In genomic region chr7:7118822-7119221, GRCh38 we compare ENCODE assay signal across 23 cellular contexts.
DNase-seq lines count a peak whose midpoint lies in the region; ATAC-seq, FAIRE-seq and TF ChIP-seq lines count a peak whose summit lies in the region.
"Had no signal": no experiment of that assay in that cellular context is flagged by ENCODE, and none has a peak within 500 bp of the region (broad histone marks: within the 10 kb centered on the region; RNA-seq: fewer than 3 reads in every experiment).

No MANE protein-coding gene starts in this region.

- POLR2A ChIA-PET in Caco-2 (lab: Charles Lee) (no interaction called here), WTC11 (lab: Charles Lee) (no interaction called here), PC-3 (lab: Charles Lee; ENCODE audit: unreplicated experiment) (no interaction called here)

- TF ChIP-seq CTCF in Caco-2 (IDR thresholded peaks at IDR 0.05; ENCODE audit: insufficient read depth in 1 of 2, low read depth in 1 of 2, low read length in 1 of 2, severe bottlenecking in 1 of 2, unreplicated experiment in 1 of 2) (no peak), GM23338 (conservative IDR thresholded peaks at IDR 0.05; ENCODE audit: low read depth in 2 of 2) (no peak), WTC11 (IDR thresholded peaks at IDR 0.05) (no peak), PC-3 (conservative IDR thresholded peaks at IDR 0.05; ENCODE audit: low read depth, low read length) (no peak)

- CTCF ChIA-PET in Caco-2 (lab: Charles Lee): no interaction called here
- CTCF ChIA-PET in WTC11 (lab: Charles Lee): interaction anchor here (0.9 kb wide), 1 partner anchor 13 kb away, joined by 4 read pairs; no protein-coding TSS in a partner anchor
- CTCF ChIA-PET in activated naive CD4-positive, alpha-beta T cell treated with anti-CD3 and anti-CD28 coated beads, Interleukin-2, amount 10 ng/mL, durations not matched to agents 7 days and 5 days (lab: Charles Lee): no interaction called here
- CTCF ChIA-PET in PC-3 (lab: Charles Lee): interaction anchor here (0.5 kb wide), 1 partner anchor 423 kb away, joined by 4 read pairs; no protein-coding TSS in a partner anchor

- H3K27me3 Mint-ChIP-seq in Caco-2 (ENCODE audit: insufficient read depth, unreplicated experiment): no peaks in the 10 kb centered on the region
- H3K27me3 Mint-ChIP-seq in GM23338 (ENCODE audit: insufficient read depth, low read depth, poor library complexity): peaks cover 5% of the 10 kb centered on the region
- H3K27me3 Mint-ChIP-seq in WTC11 (ENCODE audit: low read depth): no peaks in the 10 kb centered on the region
- H3K27me3 Mint-ChIP-seq in activated naive CD4-positive, alpha-beta T cell treated with anti-CD3 and anti-CD28 coated beads, Interleukin-2, amount 10 ng/mL, durations not matched to agents 7 days and 5 days: peaks cover 3% of the 10 kb centered on the region
- H3K27me3 Mint-ChIP-seq: CD4-positive, alpha-beta T cell had no signal

- BruUV-seq in Caco-2 (replicated peaks; lab: Mats Ljungman, UMichigan) (no TSS peak), PC-3 (replicated peaks; lab: Mats Ljungman, UMichigan) (no TSS peak)

- H3F3A ChIP-seq in GM23338 (replicated peaks; ENCODE audit: low read depth): no peaks in the 10 kb centered on the region
- H3F3A ChIP-seq in PC-3 (ENCODE audit: low read length, unreplicated experiment): no peaks in the 10 kb centered on the region

- H3K4me3 Mint-ChIP-seq in Caco-2 (ENCODE audit: unreplicated experiment) (peak overlapping the region; percentile 28), GM23338 (no peak overlapping the region), WTC11 (no peak overlapping the region)
- H3K4me3 Mint-ChIP-seq in activated naive CD4-positive, alpha-beta T cell treated with anti-CD3 and anti-CD28 coated beads, Interleukin-2, amount 10 ng/mL, durations not matched to agents 7 days and 5 days: no peak overlapping the region
- H3K4me3 Mint-ChIP-seq: CD14-positive monocyte; CD4-positive, alpha-beta T cell; CD8-positive, alpha-beta memory T cell had no signal

- H3K9me3 ChIP-seq in Caco-2 (0 out of 2 replicates have a peak, but pooled peaks cover 4% of the 10 kb centered on the region), PC-3 (ENCODE audit: low read length) (no peaks in the 10 kb centered on the region)
- H3K9me3 ChIP-seq: A549, BE2C had no signal

- H3K4me2 ChIP-seq in GM23338 (no peak overlapping the region), PC-3 (ENCODE audit: low read length) (no peak overlapping the region)
- H3K4me2 ChIP-seq: A549; BLaER1 treated with 17β-estradiol and CSF1 and Interleukin-3, amounts not matched to agents 10 nM and 100 nM had no signal

- no peak for TF ChIP-seq POLR2A in GM12891 (IDR thresholded peaks at IDR 0.05; ENCODE audit: low read depth, low read length)

- H3K9ac ChIP-seq in PC-3 (ENCODE audit: low read length): no peak overlapping the region
- H3K9ac ChIP-seq: BLaER1 treated with 17β-estradiol and CSF1 and Interleukin-3, amounts not matched to agents 10 nM and 100 nM had no signal

- H3K9me2 ChIP-seq in GM23338 (ENCODE audit: insufficient read depth): no peaks in the 10 kb centered on the region
- H3K9me2 ChIP-seq in PC-3 (replicated peaks; ENCODE audit: low read length): no peaks in the 10 kb centered on the region

- H3K27ac Mint-ChIP-seq in Caco-2 (ENCODE audit: unreplicated experiment) (peak overlapping the region; percentile 47), GM23338 (no peak overlapping the region), WTC11 (no peak overlapping the region)
- no peak overlapping the region for H3K27ac Mint-ChIP-seq in activated naive CD4-positive, alpha-beta T cell treated with anti-CD3 and anti-CD28 coated beads, Interleukin-2, amount 10 ng/mL, durations not matched to agents 7 days and 5 days
- H3K27ac Mint-ChIP-seq: CD4-positive, alpha-beta T cell; CD8-positive, alpha-beta memory T cell had no signal

- H3K79me2 ChIP-seq in GM23338 (replicated peaks; ENCODE audit: insufficient read depth) (no peaks in the 10 kb centered on the region), PC-3 (ENCODE audit: low read length) (no peaks in the 10 kb centered on the region)

- ATAC-seq in GM23338 (no peak), WTC11 (no peak), PC-3 (no peak)
- ATAC-seq: A549 had no signal

- FAIRE-seq in urothelium cell line (lab: Jason Lieb, UNC) (peak; percentile 83), GM12891 (lab: Jason Lieb, UNC) (no peak)
- FAIRE-seq: A549, GM19239 had no signal

- H4K20me1 ChIP-seq in GM23338 (replicated peaks; ENCODE audit: insufficient read depth) (no peaks in the 10 kb centered on the region), PC-3 (ENCODE audit: low read length) (no peaks in the 10 kb centered on the region)
- H4K20me1 ChIP-seq: BLaER1 treated with 17β-estradiol and CSF1 and Interleukin-3, amounts not matched to agents 10 nM and 100 nM had no signal

- H3K4me3 ChIP-seq in Caco-2 (ENCODE audit: low read depth, low read length) (no peak overlapping the region), GM23338 (no peak overlapping the region), PC-3 (ENCODE audit: low read length) (no peak overlapping the region)
- H3K4me3 ChIP-seq: A549; BLaER1 treated with 17β-estradiol and CSF1 and Interleukin-3, amounts not matched to agents 10 nM and 100 nM had no signal

- H3K36me3 Mint-ChIP-seq in Caco-2 (ENCODE audit: insufficient read depth, unreplicated experiment) (peaks cover 4% of the 10 kb centered on the region), GM23338 (ENCODE audit: low read depth) (no peaks in the 10 kb centered on the region), WTC11 (no peaks in the 10 kb centered on the region)
- H3K36me3 Mint-ChIP-seq in activated naive CD4-positive, alpha-beta T cell treated with anti-CD3 and anti-CD28 coated beads, Interleukin-2, amount 10 ng/mL, durations not matched to agents 7 days and 5 days: no peaks in the 10 kb centered on the region
- H3K36me3 Mint-ChIP-seq: CD14-positive monocyte; CD8-positive, alpha-beta memory T cell had no signal

- intact Hi-C loops in Caco-2 (cut with micrococcal nuclease; ENCODE audit: unreplicated experiment): loop anchor here (1.0 to 10.0 kb wide), 3 partner anchors 7 to 446 kb away; partner anchors contain the start of genes C1GALT1 and MIOS
- intact Hi-C loops in PC-3 (cut with micrococcal nuclease): no loop called here

- peak in 1 of 2 experiments; percentile 47 for DNase-seq in Caco-2
- DNase-seq in GM23338 (ENCODE audit: low spot score): no peak
- DNase-seq in WTC11 (ENCODE audit: low spot score): no peak
- no peak for DNase-seq in urothelium cell line (ENCODE audit: low spot score)
- DNase-seq in GM12891 (ENCODE audit: insufficient read length, low spot score): no peak
- no peak for DNase-seq in activated naive CD4-positive, alpha-beta T cell treated with anti-CD3 and anti-CD28 coated beads, Interleukin-2, amount 10 ng/mL, durations not matched to agents 7 days and 5 days
- DNase-seq in PC-3: no peak
- DNase-seq: 8988T; ACHN; AML-193; BE2C; Calu3; CD4-positive, alpha-beta T cell; CD8-positive, alpha-beta memory T cell; DMS153; DND-41; GOT3; H7; HCEC 1CT had no signal

- H3K4me1 ChIP-seq in Caco-2 (peaks cover 63% of the 10 kb centered on the region), GM23338 (ENCODE audit: insufficient read depth) (no peaks in the 10 kb centered on the region), PC-3 (ENCODE audit: insufficient read depth, low read length) (peaks cover 30% of the 10 kb centered on the region)
- H3K4me1 ChIP-seq: BE2C had no signal

- H3K27me3 ChIP-seq in Caco-2 (replicated peaks; ENCODE audit: control insufficient read depth, insufficient read depth, low read length) (no peaks in the 10 kb centered on the region), GM23338 (ENCODE audit: insufficient read depth) (no peaks in the 10 kb centered on the region), PC-3 (ENCODE audit: low read length) (no peaks in the 10 kb centered on the region)
- H3K27me3 ChIP-seq: BE2C; BLaER1 treated with 17β-estradiol and CSF1 and Interleukin-3, amounts not matched to agents 10 nM and 100 nM had no signal

- 0 out of 2 replicates have a peak overlapping the region, but pooled peaks have one; percentile 7 for H2AFZ ChIP-seq in GM23338
- no peak overlapping the region for H2AFZ ChIP-seq in PC-3 (ENCODE audit: low read length)

- H3K27ac ChIP-seq in GM23338 (ENCODE audit: low read depth) (no peak overlapping the region), PC-3 (ENCODE audit: low read length) (no peak overlapping the region)
- H3K27ac ChIP-seq: A549; BLaER1 treated with 17β-estradiol and CSF1 and Interleukin-3, amounts not matched to agents 10 nM and 100 nM had no signal

- H3K9me3 Mint-ChIP-seq in Caco-2 (ENCODE audit: unreplicated experiment) (no peaks in the 10 kb centered on the region), GM23338 (no peaks in the 10 kb centered on the region), WTC11 (no peaks in the 10 kb centered on the region)
- no peaks in the 10 kb centered on the region for H3K9me3 Mint-ChIP-seq in activated naive CD4-positive, alpha-beta T cell treated with anti-CD3 and anti-CD28 coated beads, Interleukin-2, amount 10 ng/mL, durations not matched to agents 7 days and 5 days
- H3K9me3 Mint-ChIP-seq: CD14-positive monocyte; CD4-positive, alpha-beta T cell; CD8-positive, alpha-beta memory T cell had no signal

- H3K36me3 ChIP-seq in Caco-2 (ENCODE audit: control insufficient read depth, insufficient read depth, low read length) (no peaks in the 10 kb centered on the region), GM23338 (ENCODE audit: insufficient read depth) (no peaks in the 10 kb centered on the region), PC-3 (ENCODE audit: low read depth, low read length) (no peaks in the 10 kb centered on the region)
- H3K36me3 ChIP-seq: BE2C; BLaER1 treated with 17β-estradiol and CSF1 and Interleukin-3, amounts not matched to agents 10 nM and 100 nM had no signal

- peaks cover 52% of the 10 kb centered on the region for H3K4me1 Mint-ChIP-seq in Caco-2 (ENCODE audit: low read depth, unreplicated experiment)
- H3K4me1 Mint-ChIP-seq in GM23338: no peaks in the 10 kb centered on the region
- H3K4me1 Mint-ChIP-seq in WTC11: peaks cover 12% of the 10 kb centered on the region
- no peaks in the 10 kb centered on the region for H3K4me1 Mint-ChIP-seq in activated naive CD4-positive, alpha-beta T cell treated with anti-CD3 and anti-CD28 coated beads, Interleukin-2, amount 10 ng/mL, durations not matched to agents 7 days and 5 days
- H3K4me1 Mint-ChIP-seq: CD8-positive, alpha-beta memory T cell had no signal

TF ChIP-seq in WTC11, 78 proteins besides CTCF, POLR2A, EP300 and RAD21 (continues in another document):
- no peak for TF ChIP-seq NR1H2 (CRISPR knock-in tag; IDR thresholded peaks at IDR 0.05)

TF ChIP-seq in GM12891, 5 proteins besides CTCF, POLR2A, EP300 and RAD21:
- no peak for TF ChIP-seq SPI1 (IDR thresholded peaks at IDR 0.05; ENCODE audit: low read depth, low read length)
- no peak for TF ChIP-seq POLR2AphosphoS5 (IDR thresholded peaks at IDR 0.05; ENCODE audit: low read depth, low read length)
- TF ChIP-seq TAF1 (IDR thresholded peaks at IDR 0.05; ENCODE audit: low read depth, low read length): no peak
- TF ChIP-seq PAX5 (IDR thresholded peaks at IDR 0.05; ENCODE audit: insufficient read depth, low read length, severe bottlenecking): no peak
- TF ChIP-seq POU2F2 (IDR thresholded peaks at IDR 0.05; ENCODE audit: low read depth, low read length): no peak

Comparison
In these comparisons a context has a peak if more than half of its experiments do, and no peak if none do; other contexts are left out.
1. CTCF ChIA-PET loops: an anchor here in WTC11 (0.9 kb wide) and PC-3 (0.5 kb wide); none called in Caco-2 and activated naive CD4-positive, alpha-beta T cell treated with anti-CD3 and anti-CD28 coated beads, Interleukin-2, amount 10 ng/mL, durations not matched to agents 7 days and 5 days.